Comparison of ENCODE assay signal across 8 cellular contexts in the genomic region with DNA sequence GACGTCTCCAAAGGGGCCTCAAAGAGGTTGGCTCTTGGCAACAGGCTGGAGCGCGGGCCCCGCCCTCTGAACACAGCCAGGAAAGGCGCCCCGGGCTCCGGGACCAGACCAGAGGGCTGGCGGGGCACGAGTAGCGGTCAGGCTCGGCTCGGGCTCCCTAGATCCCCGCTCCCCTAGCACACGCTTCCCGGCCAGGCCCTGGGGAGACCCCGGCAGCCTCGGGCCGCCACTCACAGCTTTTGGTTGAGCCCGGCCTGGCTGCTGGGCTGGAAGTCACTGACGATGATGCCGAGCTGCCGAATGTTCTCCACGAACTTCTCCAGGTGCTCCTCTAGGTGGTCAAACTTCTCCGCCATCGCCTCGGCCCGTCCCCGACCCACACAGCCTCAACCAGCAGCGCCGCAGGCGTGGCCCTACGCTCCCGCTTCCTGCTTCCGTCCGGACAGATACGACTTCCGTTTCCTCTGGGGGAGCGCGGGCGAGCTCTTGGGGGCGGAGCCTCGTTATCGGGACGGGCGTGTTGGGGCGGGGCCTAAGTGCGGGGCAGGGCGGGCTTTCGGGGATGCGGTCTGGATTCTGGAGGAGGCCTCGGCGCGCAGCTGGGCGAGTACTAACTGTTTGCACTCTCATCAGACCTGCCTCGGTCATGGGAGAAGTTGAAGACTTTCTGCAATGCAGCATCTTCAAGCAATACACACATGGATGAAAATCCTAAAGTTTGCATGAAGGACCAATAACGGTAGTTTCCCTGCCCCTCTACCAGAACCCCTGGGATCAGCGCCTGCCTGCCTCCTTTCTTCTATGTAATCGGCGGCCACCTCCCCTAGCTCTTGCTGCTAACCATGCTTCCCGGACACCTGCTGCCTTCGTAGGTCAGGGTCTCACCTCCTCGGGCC. TPM values are rescaled to one million over a fixed set of nuclear protein-coding genes. Genes with fewer than 3 reads are reported as not detected.
DNase-seq lines count a peak whose midpoint lies in the region; ATAC-seq and TF ChIP-seq lines count a peak whose summit lies in the region.

A gene with protein sequence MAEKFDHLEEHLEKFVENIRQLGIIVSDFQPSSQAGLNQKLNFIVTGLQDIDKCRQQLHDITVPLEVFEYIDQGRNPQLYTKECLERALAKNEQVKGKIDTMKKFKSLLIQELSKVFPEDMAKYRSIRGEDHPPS (minus strand): TSS at position 420 of the 896 bp plus-strand sequence. CDS start 64 bp downstream, at position 356.

- peaks cover 49% of the 10 kb centered on the region for H3K4me1 Mint-ChIP-seq in activated T-cell treated with anti-CD3 and anti-CD28 coated beads, Interleukin-2, amount 50 U/mL, for 4 hours (ENCODE audit: low read depth)

- DNase-seq in DMS53 (lab: John Stamatoyannopoulos, UW) (peak; percentile 92), KG1 (lab: John Stamatoyannopoulos, UW) (peak; percentile 66), Panc1 (ENCODE audit: low read depth, low spot score) (peak; percentile 71), esophagus muscularis mucosa (ENCODE audit: extremely low spot score) (peak; percentile 98), myocyte (ENCODE audit: low read depth) (peak; percentile 95)
- DNase-seq in activated T-cell treated with anti-CD3 and anti-CD28 coated beads, Interleukin-2, amount 50 U/mL, for 4 hours = peak; percentile 94
- DNase-seq in stimulated activated CD8-positive, alpha-beta memory T cell treated with anti-CD3 and anti-CD28 coated beads, Interleukin-7, amount 100 ng/mL, for 48 hours (ENCODE audit: extremely low read depth in 1 of 2, low read depth in 1 of 2) = peak; percentile 92 to 94

- in situ Hi-C loops in Panc1 (cut with HindIII; ENCODE audit: low pct_unique_long_range_greater_than_20kb, low sequenced_read_pairs) = no loop called here

- no peaks in the 10 kb centered on the region for H3K27me3 Mint-ChIP-seq in activated T-cell treated with anti-CD3 and anti-CD28 coated beads, Interleukin-2, amount 50 U/mL, for 4 hours (ENCODE audit: low read depth)

- H3K4me1 ChIP-seq in Panc1 (ENCODE audit: control insufficient read depth, insufficient read depth, low read length) (peaks cover 10% of the 10 kb centered on the region), esophagus muscularis mucosa (peaks cover 18 to 28% (median 26%) of the 10 kb centered on the region in 4 donors)

- no peaks in the 10 kb centered on the region for H3K27me3 ChIP-seq in Panc1 (ENCODE audit: control insufficient read depth, insufficient read depth, low read length)
- peaks cover 0 to 2% (median 0%) of the 10 kb centered on the region in 4 donors for H3K27me3 ChIP-seq in esophagus muscularis mucosa

- intact Hi-C loops in Panc1 (cut with micrococcal nuclease; ENCODE audit: unreplicated experiment) = loop anchor here (10.0 kb wide), 1 partner anchor 196 kb away; no protein-coding TSS in a partner anchor
- intact Hi-C loops in esophagus muscularis mucosa (cut with DNase I) = loop anchor here (5.0 to 10.0 kb wide), 3 partner anchors 254 to 881 kb away; a partner anchor contains a TSS

- no peak for TF ChIP-seq CTCF in Panc1 (IDR thresholded peaks at IDR 0.05)
- no peak for TF ChIP-seq CTCF in esophagus muscularis mucosa (IDR thresholded peaks at IDR 0.05)

- peaks cover 37% of the 10 kb centered on the region for H3K36me3 ChIP-seq in Panc1 (ENCODE audit: control insufficient read depth, insufficient read depth, low read length)
- peaks cover 21 to 36% (median 27%) of the 10 kb centered on the region in 4 donors for H3K36me3 ChIP-seq in esophagus muscularis mucosa

- H3K4me3 ChIP-seq in Panc1 (ENCODE audit: low read depth in 2 of 2, low read length in 2 of 2) (peak within 1 kb of the TSS; percentile 100), esophagus muscularis mucosa (peak within 1 kb of the TSS; percentile 81 to 98 (median 96))

- H3K36me3 Mint-ChIP-seq in activated T-cell treated with anti-CD3 and anti-CD28 coated beads, Interleukin-2, amount 50 U/mL, for 4 hours (ENCODE audit: insufficient read depth) = peaks cover 36% of the 10 kb centered on the region

- no TSS peak for BruUV-seq in Panc1 (replicated peaks; lab: Mats Ljungman, UMichigan)

- H3K4me3 Mint-ChIP-seq in activated T-cell treated with anti-CD3 and anti-CD28 coated beads, Interleukin-2, amount 50 U/mL, for 4 hours = peak within 1 kb of the TSS; percentile 93

- no peaks in the 10 kb centered on the region for H3K9me3 Mint-ChIP-seq in activated T-cell treated with anti-CD3 and anti-CD28 coated beads, Interleukin-2, amount 50 U/mL, for 4 hours

- H3K9me3 ChIP-seq in Panc1 (ENCODE audit: control insufficient read depth, insufficient read depth, low read depth, low read length) (no peaks in the 10 kb centered on the region), esophagus muscularis mucosa (no peaks in the 10 kb centered on the region)

- ATAC-seq in GM21723 (IDR thresholded peaks at IDR 0.05; ENCODE audit: unreplicated experiment) (peak; percentile 99), Panc1 (peak; percentile 100)
- ATAC-seq in activated T-cell treated with anti-CD3 and anti-CD28 coated beads, Interleukin-2, amount 50 U/mL, for 4 hours = peak; percentile 97 to 99

- POLR2A ChIA-PET in Panc1 (lab: Charles Lee) = interaction anchor here (0.6 kb wide), 1 partner anchor 8 kb away, joined by 7 read pairs; no protein-coding TSS in a partner anchor

- CTCF ChIA-PET in Panc1 (lab: Charles Lee) = interaction anchor here (0.8 kb wide), 1 partner anchor 107 kb away, joined by 4 read pairs; no protein-coding TSS in a partner anchor

- H3K27ac ChIP-seq in Panc1 (ENCODE audit: low read length) (peak within 1 kb of the TSS; percentile 96), esophagus muscularis mucosa (replicated peaks in 1 of 4) (peak within 1 kb of the TSS; percentile 80 to 93 (median 89))

- 3% methylated on average over 20 of the region's 62 CpGs for WGBS in esophagus muscularis mucosa

- TF ChIP-seq EP300 in esophagus muscularis mucosa (IDR thresholded peaks at IDR 0.05) = no peak

- peak; percentile 33 for TF ChIP-seq POLR2A in esophagus muscularis mucosa (IDR thresholded peaks at IDR 0.05; ENCODE audit: low read depth)

RNA-seq across cellular contexts. Expression of the gene that starts here (rescaled TPM):
- total RNA-seq in Panc1 (2021; ENCODE audit: unreplicated experiment) (34.0 TPM), esophagus muscularis mucosa (10 to 100 TPM; 29.9 to 47.2 (median 35.2) TPM), myocyte (13.3 and 15.9 TPM in 2 replicates)
- polyA plus RNA-seq in Panc1 (2012; ENCODE audit: insufficient read length) = 48.9 TPM
- 10 to 100 TPM; 82.1 to 97.3 (median 83.5) TPM for total RNA-seq in activated T-cell treated with anti-CD3 and anti-CD28 coated beads, Interleukin-2, amount 50 U/mL, for 4 hours
- polyA plus RNA-seq in myocyte (2012) = 50.7 TPM

Comparison
In these comparisons a context has a peak if more than half of its experiments do, and no peak if none do; other contexts are left out.
1. Peak in every context shown above with its lines: DNase-seq, ATAC-seq, H3K4me3 ChIP-seq and H3K27ac ChIP-seq.